In genomic region chr4:84482564-84483563, GRCh38 we compare ENCODE assay signal across 12 cellular contexts. TPM values are rescaled to one million over a fixed set of nuclear protein-coding genes. Genes with fewer than 3 reads are reported as not detected.
DNase-seq lines count a peak whose midpoint lies in the region; ATAC-seq and TF ChIP-seq lines count a peak whose summit lies in the region.
"Had no signal": no experiment of that assay in that cellular context is flagged by ENCODE, and none has a peak within 500 bp of the region (broad histone marks: within the 10 kb centered on the region; RNA-seq: fewer than 3 reads in every experiment).

No MANE protein-coding gene starts in this region.

- DNase-seq in DMS53 (lab: John Stamatoyannopoulos, UW) (peak; percentile 84), foreskin keratinocyte (no peak), posterior vena cava (ENCODE audit: low spot score) (peak; percentile 80), NCI-H1417 (lab: John Stamatoyannopoulos, UW) (no peak), COLO668 (lab: John Stamatoyannopoulos, UW; ENCODE audit: unreplicated experiment) (no peak), GDM1 (lab: John Stamatoyannopoulos, UW) (no peak)
- DNase-seq: amygdala, left cardiac atrium, NCI-H748 treated with DMSO at 0.1 percent for 48 hours had no signal

- TF ChIP-seq CTCF in WI38 (IDR thresholded peaks at IDR 0.05; ENCODE audit: low read depth, low read length) (peak; percentile 16; the same call in 1 of the 2 replicates), foreskin keratinocyte (conservative IDR thresholded peaks at IDR 0.05) (peak; percentile 79)

- H3K4me1 ChIP-seq in foreskin keratinocyte: no peaks in the 10 kb centered on the region

- H3K27ac ChIP-seq in foreskin keratinocyte: no peak overlapping the region

- no peak overlapping the region for H3K4me3 ChIP-seq in WI38 (ENCODE audit: low read depth, low read length)

- peaks cover 100% of the 10 kb centered on the region for H3K27me3 ChIP-seq in foreskin keratinocyte

- intact Hi-C loops in posterior vena cava (cut with DNase I): no loop called here

- ATAC-seq in foreskin keratinocyte (peak; percentile 79), GM19023 (IDR thresholded peaks at IDR 0.05; ENCODE audit: unreplicated experiment) (no peak)

RNA-seq across cellular contexts. Expression of gene NKX6-1, which starts 16.2 kb away (rescaled TPM):
- not detected in 2 replicates for total RNA-seq in foreskin keratinocyte
- polyA plus RNA-seq in foreskin keratinocyte: not detected in 2 replicates
- total RNA-seq in posterior vena cava: not detected
- total RNA-seq: HT-29, left cardiac atrium had no signal

Comparison
In these comparisons a context has a peak if more than half of its experiments do, and no peak if none do; other contexts are left out.
1. DNase-seq: peak in DMS53 (single experiment) and posterior vena cava (single experiment); none in foreskin keratinocyte (0 of 2), NCI-H1417 (0 of 3), COLO668 (single experiment) and GDM1 (single experiment).